ENCODE assay signal across 9 cellular contexts in the genomic region with DNA sequence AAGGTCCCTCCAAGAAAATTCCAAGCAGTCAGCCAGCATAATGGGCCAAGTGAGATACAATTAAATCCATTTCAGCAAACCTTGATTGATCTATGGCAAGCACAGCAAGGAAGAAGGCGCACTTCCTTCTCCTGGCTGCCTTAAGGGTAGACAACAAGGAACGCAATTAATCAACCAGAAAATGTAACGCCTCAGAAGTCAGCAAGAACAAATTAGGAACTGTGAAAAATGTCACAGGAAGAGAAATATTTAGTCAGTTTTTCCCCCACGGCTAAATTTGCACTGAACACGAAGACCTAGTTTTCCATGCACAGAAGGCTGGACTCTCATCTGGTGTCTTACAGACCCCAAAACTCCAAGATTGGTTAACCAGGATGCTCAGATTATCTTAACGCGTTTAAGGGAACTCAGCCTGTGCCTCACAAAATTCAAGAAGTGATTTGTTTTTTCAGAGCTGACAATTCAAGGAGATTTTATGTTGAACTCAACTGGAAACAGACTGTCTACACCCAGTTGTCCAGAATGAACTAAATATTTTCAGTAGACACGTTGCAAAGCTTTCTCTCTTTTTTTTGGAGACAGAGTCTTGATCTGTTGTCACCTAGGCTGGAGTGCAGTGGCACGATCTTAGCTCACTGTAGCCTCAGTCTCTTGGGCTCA. TPM values are rescaled to one million over a fixed set of nuclear protein-coding genes. Genes with fewer than 3 reads are reported as not detected.
DNase-seq lines count a peak whose midpoint lies in the region; ATAC-seq, FAIRE-seq and TF ChIP-seq lines count a peak whose summit lies in the region.
"Had no signal": no experiment of that assay in that cellular context is flagged by ENCODE, and none has a peak within 500 bp of the region (broad histone marks: within the 10 kb centered on the region; RNA-seq: fewer than 3 reads in every experiment).

No MANE protein-coding gene starts in this region.

- POLR2A ChIA-PET in PC-3 (lab: Charles Lee; ENCODE audit: unreplicated experiment) = no interaction called here

- H3K4me1 ChIP-seq in PC-3 (ENCODE audit: insufficient read depth, low read length) = peaks cover 4% of the 10 kb centered on the region; the same call in 1 of the 2 replicates
- H3K4me1 ChIP-seq: foreskin keratinocyte had no signal

- no peak for DNase-seq in GM12891 (ENCODE audit: insufficient read length, low spot score)
- peak; percentile 74 for DNase-seq in NOMO-1 treated with DMSO at 0.1 percent for 48 hours (lab: John Stamatoyannopoulos, UW; ENCODE audit: unreplicated experiment)
- DNase-seq in germinal center (ENCODE audit: low spot score) = peak; percentile 28
- no peak for DNase-seq in GM10266 (ENCODE audit: extremely low spot score)
- DNase-seq in NCI-H2171 (lab: John Stamatoyannopoulos, UW) = no peak
- no peak for DNase-seq in frontal cortex (ENCODE audit: low spot score in 2 of 2)
- no peak for DNase-seq in PC-3

- H2AFZ ChIP-seq in PC-3 (ENCODE audit: low read length) = no peak overlapping the region

- H3K9me3 ChIP-seq in PC-3 (ENCODE audit: low read length) = no peaks in the 10 kb centered on the region

- no peak overlapping the region for H3K9ac ChIP-seq in PC-3 (ENCODE audit: low read length)

- H3K4me2 ChIP-seq in PC-3 (ENCODE audit: low read length) = no peak overlapping the region

- BruUV-seq in PC-3 (replicated peaks; lab: Mats Ljungman, UMichigan) = no TSS peak

- H3K9me3 Mint-ChIP-seq in stimulated activated naive CD8-positive, alpha-beta T cell treated with anti-CD3 and anti-CD28 coated beads, Interleukin-15, Interleukin-2, amounts not matched to agents 100 ng/mL and 50 ng/mL, for 24 hours = no peaks in the 10 kb centered on the region

- no peaks in the 10 kb centered on the region for H3K36me3 ChIP-seq in PC-3 (ENCODE audit: low read depth, low read length)

- peak overlapping the region; percentile 90 for H3K27ac Mint-ChIP-seq in stimulated activated naive CD8-positive, alpha-beta T cell treated with anti-CD3 and anti-CD28 coated beads, Interleukin-15, Interleukin-2, amounts not matched to agents 100 ng/mL and 50 ng/mL, for 24 hours

- H3K36me3 Mint-ChIP-seq in stimulated activated naive CD8-positive, alpha-beta T cell treated with anti-CD3 and anti-CD28 coated beads, Interleukin-15, Interleukin-2, amounts not matched to agents 100 ng/mL and 50 ng/mL, for 24 hours (ENCODE audit: low read depth) = no peaks in the 10 kb centered on the region

- H3K27me3 ChIP-seq in PC-3 (ENCODE audit: low read length) = no peaks in the 10 kb centered on the region
- H3K27me3 ChIP-seq: foreskin keratinocyte had no signal

- no peak for TF ChIP-seq CTCF in GM10266 (IDR thresholded peaks at IDR 0.05; ENCODE audit: control insufficient read depth, insufficient read depth, low read depth, missing control alignments)
- TF ChIP-seq CTCF in PC-3 (conservative IDR thresholded peaks at IDR 0.05; ENCODE audit: low read depth, low read length) = no peak

- FAIRE-seq in GM12891 (lab: Jason Lieb, UNC) (peak; percentile 69), frontal cortex (lab: Jason Lieb, UNC) (no peak)

- no peaks in the 10 kb centered on the region for H3K27me3 Mint-ChIP-seq in stimulated activated naive CD8-positive, alpha-beta T cell treated with anti-CD3 and anti-CD28 coated beads, Interleukin-15, Interleukin-2, amounts not matched to agents 100 ng/mL and 50 ng/mL, for 24 hours

- H3K9me2 ChIP-seq in PC-3 (replicated peaks; ENCODE audit: low read length) = no peaks in the 10 kb centered on the region

- H3K4me3 ChIP-seq in PC-3 (ENCODE audit: low read length) = no peak overlapping the region

- no peaks in the 10 kb centered on the region for H3F3A ChIP-seq in PC-3 (ENCODE audit: low read length, unreplicated experiment)

- ATAC-seq in PC-3 = no peak
- ATAC-seq: foreskin keratinocyte had no signal

- H3K79me2 ChIP-seq in PC-3 (ENCODE audit: low read length) = peaks cover 25% of the 10 kb centered on the region

- no peak for TF ChIP-seq POLR2A in GM12891 (IDR thresholded peaks at IDR 0.05; ENCODE audit: low read depth, low read length)

- H3K27ac ChIP-seq in PC-3 (ENCODE audit: low read length) = no peak overlapping the region
- H3K27ac ChIP-seq: foreskin keratinocyte had no signal

- H3K4me1 Mint-ChIP-seq in stimulated activated naive CD8-positive, alpha-beta T cell treated with anti-CD3 and anti-CD28 coated beads, Interleukin-15, Interleukin-2, amounts not matched to agents 100 ng/mL and 50 ng/mL, for 24 hours (ENCODE audit: low read depth) = peaks cover 47% of the 10 kb centered on the region

- intact Hi-C loops in PC-3 (cut with micrococcal nuclease) = no loop called here

- CTCF ChIA-PET in PC-3 (lab: Charles Lee) = no interaction called here

- no peaks in the 10 kb centered on the region for H4K20me1 ChIP-seq in PC-3 (ENCODE audit: low read length)

- H3K4me3 Mint-ChIP-seq in stimulated activated naive CD8-positive, alpha-beta T cell treated with anti-CD3 and anti-CD28 coated beads, Interleukin-15, Interleukin-2, amounts not matched to agents 100 ng/mL and 50 ng/mL, for 24 hours = peak overlapping the region; percentile 64

TF ChIP-seq in GM12891, 5 proteins besides CTCF, POLR2A, EP300 and RAD21:
- TF ChIP-seq PAX5 (IDR thresholded peaks at IDR 0.05; ENCODE audit: insufficient read depth, low read length, severe bottlenecking) (no peak), SPI1 (IDR thresholded peaks at IDR 0.05; ENCODE audit: low read depth, low read length) (peak; percentile 88)

RNA-seq across cellular contexts. Expression of gene SNX8, which starts 14.3 kb away (rescaled TPM):
- polyA plus RNA-seq in GM12891 (2012; ENCODE audit: low read depth, missing spikeins) = 89.1 TPM
- 3.3 TPM for total RNA-seq in frontal cortex
- 12.3 and 20.5 TPM in 2 replicates for total RNA-seq in PC-3 (2014; rRNA removed)

RNA-seq across cellular contexts. Expression of gene EIF3B, which starts 54.6 kb away (rescaled TPM):
- 131 TPM for polyA plus RNA-seq in GM12891 (2012; ENCODE audit: low read depth, missing spikeins)
- total RNA-seq in frontal cortex (62.8 TPM), PC-3 (2014; rRNA removed) (289 and 377 TPM in 2 replicates)

RNA-seq across cellular contexts. Expression of gene NUDT1, which starts 58.0 kb away (rescaled TPM):
- 56.5 TPM for polyA plus RNA-seq in GM12891 (2012; ENCODE audit: low read depth, missing spikeins)
- total RNA-seq in frontal cortex (15.5 TPM), PC-3 (2014; rRNA removed) (58.5 and 59.3 TPM in 2 replicates)

RNA-seq across cellular contexts. Expression of gene MRM2, which starts 58.0 kb away (rescaled TPM):
- 44.2 TPM for polyA plus RNA-seq in GM12891 (2012; ENCODE audit: low read depth, missing spikeins)
- total RNA-seq in frontal cortex (15.9 TPM), PC-3 (2014; rRNA removed) (42.6 and 42.9 TPM in 2 replicates)

Comparison
In these comparisons a context has a peak if more than half of its experiments do, and no peak if none do; other contexts are left out.
1. DNase-seq: peak in NOMO-1 treated with DMSO at 0.1 percent for 48 hours (single experiment) and germinal center (single experiment); none in GM12891 (single experiment), GM10266 (single experiment), NCI-H2171 (single experiment), frontal cortex (0 of 2) and PC-3 (single experiment).